16 cellular contexts compared by ENCODE assay signal in the genomic region with DNA sequence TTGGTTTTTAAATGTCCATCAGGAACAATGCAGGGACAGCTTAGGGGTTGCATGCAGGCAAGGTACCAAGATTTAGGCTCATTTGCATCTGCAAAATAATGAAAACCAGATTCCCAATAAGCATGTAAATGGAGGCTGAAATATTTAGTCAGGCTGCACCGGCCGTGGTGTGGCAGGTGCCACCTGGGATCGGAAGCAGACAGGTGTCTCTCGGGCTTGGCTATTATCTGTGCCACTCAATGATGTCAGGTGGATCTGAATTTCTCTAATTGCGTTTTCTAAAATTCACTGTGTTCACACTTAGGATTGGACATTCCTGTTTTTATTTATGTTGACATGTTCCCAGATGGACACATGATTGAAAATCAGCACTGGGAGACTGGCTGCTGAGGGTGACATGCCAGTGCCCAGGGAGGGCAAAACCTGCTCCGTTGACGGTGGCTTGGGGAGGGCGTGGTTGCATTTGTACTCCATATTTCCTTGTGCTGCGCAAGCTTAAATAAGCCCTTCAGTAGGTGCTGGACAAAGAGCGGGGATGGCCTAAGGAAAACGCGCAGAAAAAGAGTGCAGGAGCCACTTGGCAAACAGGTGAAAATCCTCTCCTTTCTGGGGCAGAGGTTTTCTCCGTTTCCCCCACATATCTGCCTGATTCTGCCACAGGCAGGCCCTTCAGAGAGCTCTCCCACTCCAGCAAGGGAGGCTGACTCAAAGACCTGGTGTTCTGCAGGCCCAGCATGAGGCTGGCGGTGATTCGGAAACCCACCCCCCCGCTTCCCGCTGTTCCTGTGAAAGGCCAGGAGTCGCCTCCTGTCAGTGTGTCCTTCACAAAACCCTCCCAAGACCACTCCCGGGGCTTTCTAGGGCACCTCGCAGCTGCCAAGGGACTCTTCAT.
DNase-seq lines count a peak whose midpoint lies in the region; TF ChIP-seq lines count a peak whose summit lies in the region.
"Had no signal": no experiment of that assay in that cellular context is flagged by ENCODE, and none has a peak within 500 bp of the region (broad histone marks: within the 10 kb centered on the region; RNA-seq: fewer than 3 reads in every experiment).

No MANE protein-coding gene starts in this region.

- H3K4me2 ChIP-seq in trophoblast cell (ENCODE audit: low read length), result no peak overlapping the region

- H3K9me3 ChIP-seq in trophoblast cell (ENCODE audit: insufficient read depth, low read depth, low read length) (no peaks in the 10 kb centered on the region), esophagus squamous epithelium (no peaks in the 10 kb centered on the region)
- H3K9me3 ChIP-seq: upper lobe of left lung had no signal

- no peak for TF ChIP-seq CTCF in esophagus squamous epithelium (IDR thresholded peaks at IDR 0.05)

- no peak overlapping the region for H2AK5ac ChIP-seq in trophoblast cell (ENCODE audit: low read length)

- H3K79me1 ChIP-seq in trophoblast cell (ENCODE audit: low read length), result no peaks in the 10 kb centered on the region

- no peak overlapping the region for H3K14ac ChIP-seq in trophoblast cell (ENCODE audit: low read length)

- intact Hi-C loops in esophagus squamous epithelium (cut with DNase I), result no loop called here

- H2BK5ac ChIP-seq in trophoblast cell (ENCODE audit: low read depth, low read length, poor library complexity), result no peak overlapping the region

- DNase-seq in NCI-H2107 treated with DMSO at 0.1 percent for 48 hours (lab: John Stamatoyannopoulos, UW; ENCODE audit: unreplicated experiment) (peak; percentile 46), NCI-H2107 (lab: John Stamatoyannopoulos, UW) (no peak), NCI-H510A treated with DMSO at 0.1 percent for 48 hours (lab: John Stamatoyannopoulos, UW) (peak; percentile 55), substantia nigra (lab: John Stamatoyannopoulos, UW) (peak in 2 of 49 donors; percentile 28 to 29), trophoblast cell (no peak), esophagus squamous epithelium (lab: John Stamatoyannopoulos, UW) (no peak), SIG-M5 (lab: John Stamatoyannopoulos, UW) (no peak)
- DNase-seq: activated CD4-positive, alpha-beta memory T cell treated with anti-CD3 and anti-CD28 coated beads, Interleukin-2, amount 10 ng/mL, durations not matched to agents 7 days and 5 days; HCEC 1CT; immature natural killer cell; NCI-H446 treated with DMSO at 0.1 percent for 48 hours; PC-3 had no signal

- H3K27ac ChIP-seq in layer of hippocampus (ENCODE audit: low read depth, low read length), result peak overlapping the region; percentile 100
- peak overlapping the region; percentile 99 for H3K27ac ChIP-seq in substantia nigra (ENCODE audit: low read depth, low read length, poor library complexity, severe bottlenecking)
- H3K27ac ChIP-seq in trophoblast cell (ENCODE audit: low read depth, low read length), result no peak overlapping the region
- no peak overlapping the region for H3K27ac ChIP-seq in esophagus squamous epithelium
- H3K27ac ChIP-seq: C4-2B, epithelial cell of prostate, upper lobe of left lung had no signal

- no peaks in the 10 kb centered on the region for H3K79me2 ChIP-seq in trophoblast cell (ENCODE audit: control insufficient read depth, insufficient read depth, low read length, poor library complexity)

- H3K36me3 ChIP-seq in trophoblast cell (ENCODE audit: control insufficient read depth in 1 of 2, insufficient read depth in 2 of 2, low read length in 2 of 2) (no peaks in the 10 kb centered on the region), esophagus squamous epithelium (no peaks in the 10 kb centered on the region)
- H3K36me3 ChIP-seq: upper lobe of left lung had no signal

- no peak overlapping the region for H2BK120ac ChIP-seq in trophoblast cell (ENCODE audit: insufficient read depth, low read length, poor library complexity)

- no peak overlapping the region for H3K23ac ChIP-seq in trophoblast cell (ENCODE audit: low read length)

- TF ChIP-seq POLR2A in esophagus squamous epithelium (IDR thresholded peaks at IDR 0.05), result no peak

- H2AFZ ChIP-seq in trophoblast cell (ENCODE audit: insufficient read depth, low read length, poor library complexity), result no peak overlapping the region

- H2BK12ac ChIP-seq in trophoblast cell (ENCODE audit: low read length), result no peak overlapping the region

- H3K4me3 ChIP-seq in trophoblast cell (ENCODE audit: low read depth, low read length) (no peak overlapping the region), esophagus squamous epithelium (no peak overlapping the region)
- H3K4me3 ChIP-seq: upper lobe of left lung had no signal

- no CpG with 5 or more reads among the region's 20 CpGs for WGBS in trophoblast cell (ENCODE audit: extremely low coverage, insufficient coverage, insufficient read length)
- 84 to 87% methylated on average over 12 to 13 of the region's 20 CpGs for WGBS in esophagus squamous epithelium, 2 donors

- H3K27me3 ChIP-seq in layer of hippocampus (ENCODE audit: control insufficient read depth, insufficient read depth, low read length) (no peaks in the 10 kb centered on the region), trophoblast cell (ENCODE audit: insufficient read depth, low read length) (no peaks in the 10 kb centered on the region), esophagus squamous epithelium (peaks cover 0 to 19% (median 0%) of the 10 kb centered on the region in 4 donors)

- no peak overlapping the region for H4K12ac ChIP-seq in trophoblast cell (ENCODE audit: low read depth, low read length)

- no peak overlapping the region for H4K91ac ChIP-seq in trophoblast cell (ENCODE audit: low read depth, low read length)

- no peak overlapping the region for H3K4ac ChIP-seq in trophoblast cell (ENCODE audit: low read depth, low read length)

- no peaks in the 10 kb centered on the region for H3K4me1 ChIP-seq in trophoblast cell (ENCODE audit: control insufficient read depth in 1 of 2, insufficient read depth in 2 of 2, low read length in 2 of 2)
- no peaks in the 10 kb centered on the region for H3K4me1 ChIP-seq in esophagus squamous epithelium
- H3K4me1 ChIP-seq: upper lobe of left lung had no signal

- no peak overlapping the region for H3K9ac ChIP-seq in trophoblast cell (ENCODE audit: low read length)

- no peak overlapping the region for H3K18ac ChIP-seq in trophoblast cell (ENCODE audit: low read length)

- no peak overlapping the region for H4K8ac ChIP-seq in trophoblast cell (ENCODE audit: low read depth, low read length)

Comparison
In these comparisons a context has a peak if more than half of its experiments do, and no peak if none do; other contexts are left out.
1. DNase-seq: peak in NCI-H2107 treated with DMSO at 0.1 percent for 48 hours (single experiment) and NCI-H510A treated with DMSO at 0.1 percent for 48 hours (single experiment); none in NCI-H2107 (single experiment), trophoblast cell (0 of 2), esophagus squamous epithelium (single experiment) and SIG-M5 (single experiment).
2. H3K27ac ChIP-seq: peak in layer of hippocampus (single experiment) and substantia nigra (single experiment); none in trophoblast cell (single experiment) and esophagus squamous epithelium (0 of 4).